Comparison of ENCODE assay signal across 28 cellular contexts in the genomic region with DNA sequence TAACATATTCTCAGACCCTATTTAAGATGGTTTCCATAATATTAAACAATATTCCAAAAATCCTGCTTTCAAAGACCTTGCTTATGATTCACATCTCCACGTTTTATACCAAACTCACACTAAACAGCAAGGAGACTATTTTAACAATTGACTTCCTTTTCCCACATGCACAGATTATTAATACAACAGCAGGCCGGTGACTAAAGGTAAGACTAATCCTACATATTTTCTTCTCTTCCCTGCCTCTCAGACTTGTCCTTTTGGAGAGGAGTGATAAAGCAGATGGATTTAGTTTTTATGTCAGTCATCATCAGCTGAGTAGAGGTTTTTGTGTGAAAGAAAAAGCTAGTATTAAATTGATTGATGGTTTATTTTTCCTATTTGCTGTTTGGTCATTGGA.
"Had no signal": no experiment of that assay in that cellular context is flagged by ENCODE, and none has a peak within 500 bp of the region (broad histone marks: within the 10 kb centered on the region; RNA-seq: fewer than 3 reads in every experiment).

No MANE protein-coding gene starts in this region.

- DNase-seq: dorsolateral prefrontal cortex; effector CD4-positive, alpha-beta T cell; foreskin melanocyte; glutamatergic neuron; heart right ventricle; hippocampal formation; left cardiac atrium; left lung; mesenchymal stem cell; mucosa of descending colon; naive B cell; stimulated activated CD4-positive, alpha-beta T cell treated with anti-CD3 and anti-CD28 coated beads, Interleukin-12 subunit alpha, Interleukin-12 subunit beta, amount 100 ng/mL, for 4 hours; stimulated activated CD4-positive, alpha-beta T cell treated with anti-CD3 and anti-CD28 coated beads, Interleukin-1b, Interleukin-23, amount 100 ng/mL, for 48 hours; stimulated activated CD4-positive, alpha-beta T cell treated with anti-CD3 and anti-CD28 coated beads, Interleukin-4, amount 100 ng/mL, for 1 hour; stimulated activated CD8-positive, alpha-beta memory T cell treated with anti-CD3 and anti-CD28 coated beads, Interleukin-4, amount 100 ng/mL, for 48 hours; stimulated activated naive CD4-positive, alpha-beta T cell; stimulated activated naive CD8-positive, alpha-beta T cell treated with anti-CD3 and anti-CD28 coated beads, Interleukin-15, amount 100 ng/mL, for 72 hours; thyroid gland; trophoblast cell had no signal

- H3K36me3 ChIP-seq: esophagus muscularis mucosa, heart right ventricle, left lung, neural progenitor cell, prostate gland, right atrium auricular region, suprapubic skin, thyroid gland, vagina had no signal

- H3K9ac ChIP-seq: neural progenitor cell, parathyroid adenoma had no signal

- H2AFZ ChIP-seq: neural progenitor cell, parathyroid adenoma had no signal

- H3K79me2 ChIP-seq: parathyroid adenoma had no signal

- H3K9me3 ChIP-seq: esophagus muscularis mucosa, heart right ventricle, left lung, mucosa of descending colon, prostate gland, right atrium auricular region, suprapubic skin, thyroid gland, vagina had no signal

- H3K27ac ChIP-seq: dorsolateral prefrontal cortex, epithelial cell of prostate, esophagus muscularis mucosa, heart right ventricle, left lung, neural progenitor cell, parathyroid adenoma, prostate gland, right atrium auricular region, suprapubic skin, thyroid gland, vagina had no signal

- H3K4me2 ChIP-seq: neural progenitor cell, smooth muscle cell had no signal

- H3K4me1 ChIP-seq: heart right ventricle, left lung, prostate gland, right atrium auricular region had no signal

- H3K4me3 ChIP-seq: dorsolateral prefrontal cortex, esophagus muscularis mucosa, heart right ventricle, left lung, mucosa of descending colon, neural progenitor cell, prostate gland, right atrium auricular region, smooth muscle cell, suprapubic skin, thyroid gland, vagina had no signal

- H3K27me3 ChIP-seq: dorsolateral prefrontal cortex, esophagus muscularis mucosa, heart right ventricle, left lung, neural progenitor cell, right atrium auricular region, suprapubic skin, thyroid gland, vagina had no signal
